21 cellular contexts compared by ENCODE assay signal in genomic region chr15:69661446-69661845, GRCh38.
"Had no signal": no experiment of that assay in that cellular context is flagged by ENCODE, and none has a peak within 500 bp of the region (broad histone marks: within the 10 kb centered on the region; RNA-seq: fewer than 3 reads in every experiment).

No MANE protein-coding gene starts in this region.

- H3K9me3 ChIP-seq: lower lobe of right lung, pancreas, right lobe of liver, thoracic aorta, tibial nerve, upper lobe of left lung had no signal

- H3K4me3 Mint-ChIP-seq: immature natural killer cell; naive thymus-derived CD8-positive, alpha-beta T cell; nephron progenitor cell; stimulated activated naive B cell treated with anti-CD40 and anti-IgM and Interleukin-4, amounts not matched to agents 10 μg/mL and 1 μg/mL and 100 μg/mL, for 72 hours; stimulated activated naive CD8-positive, alpha-beta T cell treated with anti-CD3 and anti-CD28 coated beads, Interleukin-15, Interleukin-2, amounts not matched to agents 100 ng/mL and 50 ng/mL, for 24 hours had no signal

- H3K27ac ChIP-seq: dorsolateral prefrontal cortex, lower lobe of right lung, pancreas, right lobe of liver, thoracic aorta, tibial nerve, upper lobe of left lung had no signal

- ATAC-seq: left ventricle myocardium superior; naive thymus-derived CD8-positive, alpha-beta T cell; stimulated activated naive B cell treated with anti-CD40 and anti-IgM and Interleukin-4, amounts not matched to agents 10 μg/mL and 1 μg/mL and 100 μg/mL, for 72 hours had no signal

- H3K9me3 Mint-ChIP-seq: immature natural killer cell; naive thymus-derived CD8-positive, alpha-beta T cell; nephron progenitor cell; stimulated activated naive B cell treated with anti-CD40 and anti-IgM and Interleukin-4, amounts not matched to agents 10 μg/mL and 1 μg/mL and 100 μg/mL, for 72 hours; stimulated activated naive CD8-positive, alpha-beta T cell treated with anti-CD3 and anti-CD28 coated beads, Interleukin-15, Interleukin-2, amounts not matched to agents 100 ng/mL and 50 ng/mL, for 24 hours had no signal

- H3K27me3 ChIP-seq: pancreas, right lobe of liver, tibial nerve, upper lobe of left lung had no signal

- H3K4me3 ChIP-seq: dorsolateral prefrontal cortex, lower lobe of right lung, pancreas, right lobe of liver, thoracic aorta, tibial nerve, upper lobe of left lung had no signal

- H3K36me3 Mint-ChIP-seq: immature natural killer cell; naive thymus-derived CD8-positive, alpha-beta T cell; stimulated activated naive B cell treated with anti-CD40 and anti-IgM and Interleukin-4, amounts not matched to agents 10 μg/mL and 1 μg/mL and 100 μg/mL, for 72 hours had no signal

- H3K27ac Mint-ChIP-seq: immature natural killer cell; naive thymus-derived CD8-positive, alpha-beta T cell; nephron progenitor cell; progenitor cell of endocrine pancreas; stimulated activated naive B cell treated with anti-CD40 and anti-IgM and Interleukin-4, amounts not matched to agents 10 μg/mL and 1 μg/mL and 100 μg/mL, for 72 hours; stimulated activated naive CD8-positive, alpha-beta T cell treated with anti-CD3 and anti-CD28 coated beads, Interleukin-15, Interleukin-2, amounts not matched to agents 100 ng/mL and 50 ng/mL, for 24 hours had no signal

- DNase-seq: dorsolateral prefrontal cortex; effector CD4-positive, alpha-beta T cell; hypothalamus; immature natural killer cell; left ventricle myocardium superior; lower lobe of right lung; naive thymus-derived CD8-positive, alpha-beta T cell; nephron progenitor cell; pancreas; small intestine; stimulated activated CD4-positive, alpha-beta T cell treated with anti-CD3 and anti-CD28 coated beads, Interleukin-15, amount 100 ng/mL, for 24 hours; stimulated activated CD4-positive, alpha-beta T cell treated with anti-CD3 and anti-CD28 coated beads, Interleukin-2, amount 100 ng/mL, for 48 hours; stimulated activated naive B cell treated with anti-CD40 and anti-IgM and Interleukin-4, amounts not matched to agents 10 μg/mL and 1 μg/mL and 100 μg/mL, for 72 hours; upper lobe of left lung had no signal

- H3K4me1 ChIP-seq: pancreas, right lobe of liver had no signal

- FAIRE-seq: frontal cortex, keratinocyte, pancreas, small intestine had no signal

- H3K36me3 ChIP-seq: lower lobe of right lung, pancreas, right lobe of liver, thoracic aorta, tibial nerve, upper lobe of left lung had no signal
